In the genomic region with DNA sequence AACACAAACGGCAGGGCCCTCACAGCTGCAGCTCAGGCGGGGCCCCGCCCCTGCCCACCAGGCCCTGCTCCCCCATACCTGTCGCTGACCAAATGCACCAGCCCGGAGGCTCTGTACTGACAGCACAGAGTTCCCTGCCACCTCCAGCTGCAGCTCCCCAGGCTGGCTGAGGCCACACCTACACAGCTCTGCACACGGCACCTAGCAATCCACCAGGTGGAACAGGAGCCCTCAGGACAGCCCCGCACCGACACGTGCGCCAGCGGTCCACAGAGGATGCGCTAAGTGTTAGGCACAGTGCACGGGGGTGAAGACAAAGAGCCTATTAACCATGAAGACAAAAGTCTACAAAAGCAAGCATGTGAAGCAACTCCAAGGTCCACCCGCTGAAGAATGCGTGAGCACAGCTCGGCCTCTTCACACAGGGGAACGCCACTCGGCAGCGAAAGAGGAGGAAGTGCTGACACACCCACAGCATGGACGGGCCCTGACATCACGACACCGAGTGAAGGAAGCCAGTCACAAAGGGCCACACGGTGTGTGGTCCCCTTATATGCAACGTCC, we compare ENCODE assay signal across 9 cellular contexts. TPM values are rescaled to one million over a fixed set of nuclear protein-coding genes. Genes with fewer than 3 reads are reported as not detected.
DNase-seq lines count a peak whose midpoint lies in the region; ATAC-seq, FAIRE-seq and TF ChIP-seq lines count a peak whose summit lies in the region.
"Had no signal": no experiment of that assay in that cellular context is flagged by ENCODE, and none has a peak within 500 bp of the region (broad histone marks: within the 10 kb centered on the region; RNA-seq: fewer than 3 reads in every experiment).

No MANE protein-coding gene starts in this region.

- DNase-seq in GM23248 = peak; percentile 83
- peak; percentile 66 for DNase-seq in NCI-H510A (lab: John Stamatoyannopoulos, UW)
- no peak for DNase-seq in endothelial cell of umbilical vein (ENCODE audit: low read depth, low spot score)
- no peak for DNase-seq in nephron progenitor cell
- no peak for DNase-seq in GM13977 (ENCODE audit: low spot score)
- DNase-seq in RCC 7860 (ENCODE audit: low spot score) = no peak
- DNase-seq: activated naive CD8-positive, alpha-beta T cell treated with anti-CD3 and anti-CD28 coated beads, Interleukin-2, amount 10 ng/mL, durations not matched to agents 7 days and 5 days had no signal

- no peaks in the 10 kb centered on the region for H3K9me3 Mint-ChIP-seq in nephron progenitor cell
- H3K9me3 Mint-ChIP-seq: activated naive CD8-positive, alpha-beta T cell treated with anti-CD3 and anti-CD28 coated beads, Interleukin-2, amount 10 ng/mL, durations not matched to agents 7 days and 5 days had no signal

- H3K9me3 ChIP-seq in GM23248 (ENCODE audit: low read depth) (no peaks in the 10 kb centered on the region), endothelial cell of umbilical vein (replicated peaks; ENCODE audit: control insufficient read depth, insufficient read depth, low read length) (no peaks in the 10 kb centered on the region)

- H3F3A ChIP-seq in GM23248 (ENCODE audit: insufficient read depth) = peaks cover 26% of the 10 kb centered on the region; the same call in 1 of the 2 replicates

- peak overlapping the region; percentile 61 for H3K27ac ChIP-seq in GM23248
- H3K27ac ChIP-seq in endothelial cell of umbilical vein (ENCODE audit: insufficient read depth, low read depth, low read length) = no peak overlapping the region

- ATAC-seq in HG02885 (IDR thresholded peaks at IDR 0.05; ENCODE audit: poor library complexity, unreplicated experiment) = no peak
- ATAC-seq in GM19328 (IDR thresholded peaks at IDR 0.05; ENCODE audit: unreplicated experiment) = no peak

- H3K4me1 ChIP-seq in GM23248 (ENCODE audit: insufficient read depth) = peaks cover 67% of the 10 kb centered on the region
- peaks cover 53% of the 10 kb centered on the region for H3K4me1 ChIP-seq in endothelial cell of umbilical vein (ENCODE audit: control insufficient read depth, extremely low read depth, insufficient read depth, low read length)

- peak overlapping the region; percentile 71 for H3K4me3 Mint-ChIP-seq in nephron progenitor cell
- H3K4me3 Mint-ChIP-seq: activated naive CD8-positive, alpha-beta T cell treated with anti-CD3 and anti-CD28 coated beads, Interleukin-2, amount 10 ng/mL, durations not matched to agents 7 days and 5 days had no signal

- peak overlapping the region; percentile 46 for H3K4me3 ChIP-seq in GM23248
- H3K4me3 ChIP-seq in endothelial cell of umbilical vein (replicated peaks in 1 of 3; ENCODE audit: insufficient read depth in 1 of 3, low read depth in 1 of 3, low read length in 3 of 3) = no peak overlapping the region

- no TSS peak for BruUV-seq in endothelial cell of umbilical vein (replicated peaks; lab: Mats Ljungman, UMichigan)

- peaks cover 6% of the 10 kb centered on the region for H3K36me3 Mint-ChIP-seq in nephron progenitor cell (ENCODE audit: low read depth)
- H3K36me3 Mint-ChIP-seq: activated naive CD8-positive, alpha-beta T cell treated with anti-CD3 and anti-CD28 coated beads, Interleukin-2, amount 10 ng/mL, durations not matched to agents 7 days and 5 days had no signal

- CTCF ChIA-PET in endothelial cell of umbilical vein (lab: Charles Lee) = interaction anchor here (0.9 to 2.1 kb wide), 2 partner anchors 70 to 218 kb away, joined by 3 to 11 read pairs; no protein-coding TSS in a partner anchor

- H3K27me3 ChIP-seq in GM23248 (replicated peaks; ENCODE audit: insufficient read depth) = no peaks in the 10 kb centered on the region
- no peaks in the 10 kb centered on the region for H3K27me3 ChIP-seq in endothelial cell of umbilical vein (ENCODE audit: control insufficient read depth in 2 of 2, insufficient read depth in 2 of 2, low read length in 2 of 2)

- dilution Hi-C loops in endothelial cell of umbilical vein (cut with MboI; ENCODE audit: extremely low pct_ligation_motif_present, low sequenced_read_pairs) = no loop called here

- no peak for TF ChIP-seq POLR2A in endothelial cell of umbilical vein (IDR thresholded peaks at IDR 0.05; ENCODE audit: low read depth, low read length)

- no peaks in the 10 kb centered on the region for H3K9me1 ChIP-seq in endothelial cell of umbilical vein (replicated peaks; ENCODE audit: control insufficient read depth, extremely low read depth, insufficient read depth, low read length)

- H2AFZ ChIP-seq in GM23248 (no peak overlapping the region), endothelial cell of umbilical vein (ENCODE audit: low read depth, low read length) (no peak overlapping the region)

- H3K27me3 Mint-ChIP-seq in nephron progenitor cell (ENCODE audit: low read depth, poor library complexity) = peaks cover 6% of the 10 kb centered on the region

- POLR2A ChIA-PET in endothelial cell of umbilical vein (lab: Charles Lee) = no interaction called here

- no peaks in the 10 kb centered on the region for H3K36me3 ChIP-seq in GM23248 (ENCODE audit: low read depth)
- H3K36me3 ChIP-seq in endothelial cell of umbilical vein (ENCODE audit: control insufficient read depth in 2 of 2, extremely low read depth in 1 of 2, insufficient read depth in 2 of 2, low read length in 2 of 2) = no peaks in the 10 kb centered on the region

- H3K9ac ChIP-seq in GM23248 = peak overlapping the region; percentile 83
- H3K9ac ChIP-seq in endothelial cell of umbilical vein (replicated peaks; ENCODE audit: extremely low read depth, insufficient read depth, low read length) = no peak overlapping the region

- H3K4me1 Mint-ChIP-seq in nephron progenitor cell = peaks cover 83% of the 10 kb centered on the region

- peak; percentile 4 for FAIRE-seq in endothelial cell of umbilical vein (lab: Jason Lieb, UNC)
- no peak for FAIRE-seq in RCC 7860 (lab: Jason Lieb, UNC)

- no peak overlapping the region for H3K27ac Mint-ChIP-seq in nephron progenitor cell
- H3K27ac Mint-ChIP-seq: activated naive CD8-positive, alpha-beta T cell treated with anti-CD3 and anti-CD28 coated beads, Interleukin-2, amount 10 ng/mL, durations not matched to agents 7 days and 5 days had no signal

- in situ Hi-C loops in GM23248 (cut with MboI) = no loop called here
- in situ Hi-C loops in GM13977 (cut with MboI; ENCODE audit: low pct_unique_long_range_greater_than_20kb, low sequenced_read_pairs, unreplicated experiment) = no loop called here

- intact Hi-C loops in endothelial cell of umbilical vein (cut with micrococcal nuclease) = no loop called here

- no peaks in the 10 kb centered on the region for H3K9me2 ChIP-seq in GM23248 (ENCODE audit: insufficient read depth)

- peaks cover 95% of the 10 kb centered on the region for H3K79me2 ChIP-seq in GM23248 (ENCODE audit: insufficient read depth)
- H3K79me2 ChIP-seq in endothelial cell of umbilical vein (ENCODE audit: control insufficient read depth, insufficient read depth, low read length) = peaks cover 81% of the 10 kb centered on the region

- no peak for TF ChIP-seq CTCF in endothelial cell of umbilical vein (IDR thresholded peaks at IDR 0.05; ENCODE audit: extremely low read depth in 1 of 2, insufficient read depth in 1 of 2, low read depth in 1 of 2, low read length in 2 of 2)
- TF ChIP-seq CTCF in nephron progenitor cell (IDR thresholded peaks at IDR 0.05) = no peak
- TF ChIP-seq CTCF in GM13977 (IDR thresholded peaks at IDR 0.05; ENCODE audit: extremely low read depth, insufficient read depth, missing control alignments) = no peak

- H4K20me1 ChIP-seq in GM23248 (ENCODE audit: insufficient read depth) (peaks cover 4% of the 10 kb centered on the region; the same call in 1 of the 2 replicates), endothelial cell of umbilical vein (replicated peaks; ENCODE audit: control insufficient read depth, extremely low read depth, insufficient read depth, low read length) (no peaks in the 10 kb centered on the region)

- peak overlapping the region; percentile 80 for H3K4me2 ChIP-seq in GM23248 (ENCODE audit: unreplicated experiment)
- H3K4me2 ChIP-seq in endothelial cell of umbilical vein (ENCODE audit: insufficient read depth, low read length) = peak overlapping the region; percentile 6

- 25 to 32% methylated on average over 23 to 24 of the region's 24 CpGs for WGBS in GM23248 (ENCODE audit: low coverage in 1 of 2, low lambda C conversion rate in 2 of 2, missing lambda C conversion rate in 2 of 2), 2 experiments

TF ChIP-seq in endothelial cell of umbilical vein, 7 proteins besides CTCF, POLR2A, EP300 and RAD21:
- TF ChIP-seq FOS (IDR thresholded peaks at IDR 0.05; ENCODE audit: borderline replicate concordance, insufficient read depth, low read length) (no peak), EZH2 (IDR thresholded peaks at IDR 0.05; ENCODE audit: borderline replicate concordance, low read depth, low read length, severe bottlenecking) (no peak), JUN (IDR thresholded peaks at IDR 0.05; ENCODE audit: borderline replicate concordance, insufficient read depth, insufficient read length, low read depth) (no peak), POLR2AphosphoS5 (IDR thresholded peaks at IDR 0.05; ENCODE audit: insufficient read depth, low read depth, low read length) (no peak), GATA2 (IDR thresholded peaks at IDR 0.05; ENCODE audit: insufficient read depth, insufficient read length, low read depth, low read length) (no peak), MYC (IDR thresholded peaks at IDR 0.05; ENCODE audit: low read depth, low read length) (no peak)
- TF ChIP-seq, protein P1, sequence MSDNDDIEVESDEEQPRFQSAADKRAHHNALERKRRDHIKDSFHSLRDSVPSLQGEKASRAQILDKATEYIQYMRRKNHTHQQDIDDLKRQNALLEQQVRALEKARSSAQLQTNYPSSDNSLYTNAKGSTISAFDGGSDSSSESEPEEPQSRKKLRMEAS (IDR thresholded peaks at IDR 0.05; ENCODE audit: insufficient read depth, insufficient read length) = no peak
TF ChIP-seq in endothelial cell of umbilical vein: peak in this region for 0.

RNA-seq across cellular contexts. Expression of a gene that starts 5.4 kb away (rescaled TPM):
- total RNA-seq in GM23248 (2014; rRNA removed; shearing (Covaris generic)) = 5.4 and 6.3 TPM in 2 replicates
- polyA plus RNA-seq in GM23248 (2016; fragmentation: Nextera tagmentation; extraction: Ambion mirVana) (2.7 and 3.1 TPM in 2 replicates), endothelial cell of umbilical vein (9.5 and 10.1 TPM in 2 replicates)
- total RNA-seq in endothelial cell of umbilical vein = 30.9 and 34.0 TPM in 2 replicates
- polyA plus RNA-seq in endothelial cell of umbilical vein (2011; cell fraction: cytosol; rRNA removed) = 7.6 and 7.7 TPM in 2 replicates
- 32.1 and 36.2 TPM in 2 replicates for polyA plus RNA-seq in endothelial cell of umbilical vein (2011; cell fraction: nucleus; rRNA removed)
- 13.0 and 16.4 TPM in 2 replicates for polyA plus RNA-seq in endothelial cell of umbilical vein (2012)
- 14.7 and 15.3 TPM in 2 replicates for polyA minus RNA-seq in endothelial cell of umbilical vein
- 19.4 TPM for polyA minus RNA-seq in endothelial cell of umbilical vein (2011; cell fraction: cytosol; rRNA and poly(A)+ RNA removed)
- polyA minus RNA-seq in endothelial cell of umbilical vein (2011; cell fraction: nucleus; rRNA and poly(A)+ RNA removed) = 23.9 and 24.1 TPM in 2 replicates

Comparison
In these comparisons a context has a peak if more than half of its experiments do, and no peak if none do; other contexts are left out.
1. DNase-seq: peak in GM23248 (single experiment) and NCI-H510A (single experiment); none in endothelial cell of umbilical vein (single experiment), nephron progenitor cell (single experiment), GM13977 (single experiment) and RCC 7860 (single experiment).